ENCODE assay signal across 22 cellular contexts in the genomic region with DNA sequence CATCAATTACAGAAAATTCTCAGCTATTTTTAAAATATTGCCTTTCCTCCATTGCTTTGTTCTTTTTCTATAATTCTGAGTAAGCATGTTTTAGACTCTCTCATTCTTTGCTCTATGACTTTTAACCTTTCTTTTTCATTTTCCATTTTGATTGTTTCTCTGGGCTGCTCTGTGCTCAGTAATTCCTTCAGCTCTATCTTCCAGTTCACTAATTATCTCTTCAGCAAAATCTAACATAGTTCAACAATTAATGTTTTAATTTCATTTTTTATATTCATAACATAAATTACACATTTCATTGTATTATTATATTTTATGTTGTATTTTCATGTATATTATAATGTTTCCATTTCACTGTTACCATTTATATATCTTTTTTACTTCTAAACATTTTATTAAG.
DNase-seq lines count a peak whose midpoint lies in the region; FAIRE-seq and TF ChIP-seq lines count a peak whose summit lies in the region.
"Had no signal": no experiment of that assay in that cellular context is flagged by ENCODE, and none has a peak within 500 bp of the region (broad histone marks: within the 10 kb centered on the region; RNA-seq: fewer than 3 reads in every experiment).

No MANE protein-coding gene starts in this region.

- H3K4me1 ChIP-seq in kidney (ENCODE audit: control insufficient read depth in 1 of 2, insufficient read depth in 1 of 2, low read depth in 1 of 2, low read length in 2 of 2): no peaks in the 10 kb centered on the region
- H3K4me1 ChIP-seq: Caco-2 had no signal

- in situ Hi-C loops in brain microvascular endothelial cell (cut with HindIII; ENCODE audit: low pct_ligation_motif_present, low sequenced_read_pairs): no loop called here

- intact Hi-C loops in kidney (cut with DNase I): no loop called here

- H3K4me3 ChIP-seq in kidney (ENCODE audit: low read length in 2 of 2): no peak overlapping the region
- no peak overlapping the region for H3K4me3 ChIP-seq in brain microvascular endothelial cell (ENCODE audit: low read depth, low read length)
- H3K4me3 ChIP-seq: GM12878, HAP-1 had no signal

- no peak overlapping the region for H3K9ac ChIP-seq in kidney (ENCODE audit: low read length in 2 of 2)

- H3K27me3 ChIP-seq in brain microvascular endothelial cell (replicated peaks): no peaks in the 10 kb centered on the region

- peak; percentile 86 for FAIRE-seq in A204.1 (lab: Jason Lieb, UNC)
- peak; percentile 14 for FAIRE-seq in RCC 7860 (lab: Jason Lieb, UNC)
- FAIRE-seq in colon (lab: Jason Lieb, UNC): peak; percentile 65
- peak; percentile 91 for FAIRE-seq in kidney (lab: Jason Lieb, UNC)
- FAIRE-seq: GM12878, GM19239, H54 had no signal

- H3K27ac ChIP-seq in kidney (ENCODE audit: low read depth in 2 of 2, low read length in 2 of 2): no peak overlapping the region
- H3K27ac ChIP-seq in brain microvascular endothelial cell: no peak overlapping the region

- H3K9me3 ChIP-seq in kidney (ENCODE audit: control insufficient read depth in 1 of 2, low read length in 2 of 2): no peaks in the 10 kb centered on the region
- H3K9me3 ChIP-seq: Caco-2, HAP-1 had no signal

- DNase-seq in RCC 7860 (ENCODE audit: low spot score): no peak
- no peak for DNase-seq in kidney
- no peak for DNase-seq in GM20000 (ENCODE audit: low spot score)
- DNase-seq in brain microvascular endothelial cell: no peak
- DNase-seq in NCI-H2081 (lab: John Stamatoyannopoulos, UW): no peak
- no peak for DNase-seq in CD1c-positive myeloid dendritic cell (ENCODE audit: extremely low spot score)
- DNase-seq: 8988T; C1 segment of cervical spinal cord; Caco-2; CD4-positive, CD25-positive, alpha-beta regulatory T cell; CD8-positive, alpha-beta T cell; DMS153; DND-41; GDM1; GOT3; HFFc6 had no signal

- H3K36me3 ChIP-seq in kidney (ENCODE audit: control insufficient read depth in 1 of 2, insufficient read depth in 2 of 2, low read length in 2 of 2) (no peaks in the 10 kb centered on the region), brain microvascular endothelial cell (replicated peaks) (no peaks in the 10 kb centered on the region)
- H3K36me3 ChIP-seq: HAP-1 had no signal

- TF ChIP-seq CTCF in kidney (IDR thresholded peaks at IDR 0.05; ENCODE audit: borderline replicate concordance, extremely low read depth, insufficient read depth) (no peak), GM20000 (IDR thresholded peaks at IDR 0.05; ENCODE audit: extremely low read depth, missing control alignments) (no peak), brain microvascular endothelial cell (IDR thresholded peaks at IDR 0.05; ENCODE audit: low read depth, low read length, missing control alignments) (no peak)
